ENCODE assay signal across 8 cellular contexts in the genomic region with DNA sequence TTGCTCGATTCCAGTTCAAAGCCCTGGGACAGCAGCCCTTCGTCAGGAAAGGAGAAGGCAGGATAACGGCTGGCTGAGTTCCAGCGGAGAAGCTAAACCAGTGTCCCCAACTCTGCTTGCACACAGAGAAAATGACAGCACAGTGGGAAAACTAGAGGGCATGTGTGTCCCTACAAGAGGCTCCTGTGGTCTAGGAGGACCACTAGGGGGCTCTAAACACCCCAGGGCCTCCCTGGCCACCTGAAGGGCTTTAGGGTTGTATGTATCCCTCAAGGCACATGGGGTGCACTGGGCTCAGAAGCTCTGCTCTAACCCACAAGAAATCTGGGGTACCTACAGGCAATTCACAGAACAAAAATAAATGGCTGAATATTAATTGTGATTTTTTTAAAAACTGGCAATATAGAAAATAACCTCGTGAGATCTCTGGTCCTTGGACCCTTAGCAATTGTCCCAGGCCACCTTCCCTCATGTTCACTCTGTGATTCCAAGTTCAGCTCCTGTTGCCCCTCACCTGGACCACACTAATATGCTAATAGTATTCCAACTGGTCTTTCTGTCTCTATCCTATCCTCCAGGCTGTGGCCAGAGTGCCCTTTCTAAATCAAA. TPM values are rescaled to one million over a fixed set of nuclear protein-coding genes. Genes with fewer than 3 reads are reported as not detected.
DNase-seq lines count a peak whose midpoint lies in the region; ATAC-seq and TF ChIP-seq lines count a peak whose summit lies in the region.

No MANE protein-coding gene starts in this region.

- peaks cover 4 to 96% (median 46%) of the 10 kb centered on the region in 4 donors for H3K36me3 ChIP-seq in sigmoid colon

- no peak for TF ChIP-seq EP300 in sigmoid colon (IDR thresholded peaks at IDR 0.05)

- H3K27ac Mint-ChIP-seq in HFFc6 (peak overlapping the region; percentile 5; the same call in 1 of the 2 replicates), natural killer cell (peak overlapping the region; percentile 60 to 72)

- peak; percentile 97 for ATAC-seq in SK-N-SH treated with all-trans-retinoic acid at 6 μM for 48 hours
- peak; percentile 57 to 85 (median 79) for ATAC-seq in natural killer cell
- no peak for ATAC-seq in GM19455 (IDR thresholded peaks at IDR 0.05; ENCODE audit: unreplicated experiment)

- no peak overlapping the region for H3K4me3 ChIP-seq in sigmoid colon

- H3K4me1 ChIP-seq in sigmoid colon = peaks cover 0 to 20% (median 14%) of the 10 kb centered on the region in 4 donors

- TF ChIP-seq CTCF in HFFc6 (IDR thresholded peaks at IDR 0.05) (peak; percentile 80), natural killer cell (IDR thresholded peaks at IDR 0.05) (peak; percentile 64), sigmoid colon (IDR thresholded peaks at IDR 0.05) (peak in 1 of 4 experiments; percentile 35)

- H3K9me3 ChIP-seq in sigmoid colon = no peaks in the 10 kb centered on the region

- H3K36me3 Mint-ChIP-seq in HFFc6 (ENCODE audit: low read depth) = peaks cover 66% of the 10 kb centered on the region
- H3K36me3 Mint-ChIP-seq in natural killer cell = peaks cover 69% of the 10 kb centered on the region

- 90 to 96% methylated on average over 5 of the region's 5 CpGs for WGBS in sigmoid colon, 2 donors

- DNase-seq in NCI-H2196 (lab: John Stamatoyannopoulos, UW; ENCODE audit: unreplicated experiment) (peak; percentile 13), NCI-H2196 treated with DMSO at 0.1 percent for 48 hours (lab: John Stamatoyannopoulos, UW; ENCODE audit: unreplicated experiment) (no peak), HFFc6 (peak; percentile 33), natural killer cell (no peak), sigmoid colon (no peak)
- peak; percentile 14 for DNase-seq in effector CD8-positive, alpha-beta T cell (lab: John Stamatoyannopoulos, UW)

- TF ChIP-seq POLR2A in sigmoid colon (IDR thresholded peaks at IDR 0.05) = no peak

- peak overlapping the region in 1 of 4 donors; percentile 60 for H3K27ac ChIP-seq in sigmoid colon

- H3K27me3 Mint-ChIP-seq in HFFc6 (ENCODE audit: insufficient read depth) = no peaks in the 10 kb centered on the region; the same call in 1 of the 2 replicates
- no peaks in the 10 kb centered on the region for H3K27me3 Mint-ChIP-seq in natural killer cell (ENCODE audit: low read depth in 2 of 2)

- H3K4me1 Mint-ChIP-seq in HFFc6 (ENCODE audit: low read depth) (no peaks in the 10 kb centered on the region), natural killer cell (peaks cover 8 to 28% of the 10 kb centered on the region in 2 donors)

- no peaks in the 10 kb centered on the region for H3K9me3 Mint-ChIP-seq in HFFc6
- H3K9me3 Mint-ChIP-seq in natural killer cell = no peaks in the 10 kb centered on the region

- intact Hi-C loops in natural killer cell (cut with micrococcal nuclease) (loop anchor here (1.0 kb wide), 2 partner anchors 34 to 159 kb away; no protein-coding TSS in a partner anchor), sigmoid colon (cut with DNase I) (no loop called here)

- no peak overlapping the region for H3K4me3 Mint-ChIP-seq in HFFc6
- H3K4me3 Mint-ChIP-seq in natural killer cell = no peak overlapping the region

- no peaks in the 10 kb centered on the region for H3K27me3 ChIP-seq in sigmoid colon

TF ChIP-seq in SK-N-SH treated with all-trans-retinoic acid at 6 μM for 48 hours, 23 proteins besides CTCF, POLR2A, EP300 and RAD21:
- TF ChIP-seq PATZ1 (CRISPR knock-in tag; IDR thresholded peaks at IDR 0.05; ENCODE audit: borderline replicate concordance) (no peak), ESRRG (CRISPR knock-in tag; IDR thresholded peaks at IDR 0.05) (no peak), CREB5 (CRISPR knock-in tag; IDR thresholded peaks at IDR 0.05; ENCODE audit: low read depth) (no peak), ZNF8 (CRISPR knock-in tag; IDR thresholded peaks at IDR 0.05) (no peak), ZC3H10 (CRISPR knock-in tag; IDR thresholded peaks at IDR 0.05) (no peak), ZFP30 (CRISPR knock-in tag; IDR thresholded peaks at IDR 0.05) (no peak), GLIS3 (CRISPR knock-in tag; IDR thresholded peaks at IDR 0.05) (no peak), ARNTL (CRISPR knock-in tag; IDR thresholded peaks at IDR 0.05; ENCODE audit: borderline replicate concordance, low read depth) (no peak), TCF4 (CRISPR knock-in tag; IDR thresholded peaks at IDR 0.05; ENCODE audit: borderline replicate concordance) (no peak), TSHZ2 (CRISPR knock-in tag; IDR thresholded peaks at IDR 0.05) (no peak), CSDC2 (CRISPR knock-in tag; IDR thresholded peaks at IDR 0.05) (no peak), TOX (CRISPR knock-in tag; IDR thresholded peaks at IDR 0.05; ENCODE audit: borderline replicate concordance) (no peak), OSR1 (CRISPR knock-in tag; IDR thresholded peaks at IDR 0.05) (no peak), ZNF70 (CRISPR knock-in tag; IDR thresholded peaks at IDR 0.05) (no peak), ZFP3 (CRISPR knock-in tag; IDR thresholded peaks at IDR 0.05) (no peak), ZNF565 (CRISPR knock-in tag; conservative IDR thresholded peaks at IDR 0.05; ENCODE audit: low read depth) (no peak), RARB (CRISPR knock-in tag; IDR thresholded peaks at IDR 0.05) (no peak), CSRNP3 (CRISPR knock-in tag; IDR thresholded peaks at IDR 0.05) (no peak)

RNA-seq across cellular contexts. Expression of gene STAT1, which starts 17.5 kb away (rescaled TPM):
- total RNA-seq in HFFc6 (2021; fragmentation: NEBNext Ultra II Directional; extraction: Animal tissue kit (Norgen Biotek cat#: 25700)) = 100 to 1,000 TPM in 4 of 6 experiments, 10 to 100 TPM in 2; 91.6 to 154 (median 138) TPM
- 10 to 100 TPM; 49.1 to 91.6 (median 86.2) TPM for total RNA-seq in natural killer cell
- total RNA-seq in sigmoid colon = 10 to 100 TPM; 47.4 to 78.5 (median 55.8) TPM
- polyA plus RNA-seq in sigmoid colon = 10 to 100 TPM; 32.8 to 93.8 (median 33.6) TPM

Comparison
In these comparisons a context has a peak if more than half of its experiments do, and no peak if none do; other contexts are left out.
1. DNase-seq: peak in NCI-H2196 (single experiment), HFFc6 (single experiment) and effector CD8-positive, alpha-beta T cell (single experiment); none in NCI-H2196 treated with DMSO at 0.1 percent for 48 hours (single experiment), natural killer cell (single experiment) and sigmoid colon (single experiment).